In the genomic region with DNA sequence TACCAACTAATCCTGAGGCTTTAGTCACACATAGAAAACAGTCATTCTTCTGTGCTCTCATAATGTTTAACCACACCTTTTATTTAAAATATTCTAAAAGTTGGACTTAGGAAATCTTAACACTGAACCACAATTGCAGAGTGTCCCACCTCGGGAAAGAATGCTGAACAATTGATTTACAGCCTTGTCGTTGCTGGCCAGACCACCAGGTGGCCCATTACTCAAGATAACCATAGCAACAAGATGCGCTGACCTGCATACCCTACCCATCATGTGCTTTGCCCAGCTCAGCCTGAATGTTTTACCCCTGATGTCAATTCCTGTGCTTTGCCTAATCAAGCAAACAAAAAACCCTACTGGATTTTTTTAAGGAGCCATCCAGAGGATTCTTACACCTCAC, we compare ENCODE assay signal across 10 cellular contexts.
DNase-seq lines count a peak whose midpoint lies in the region; ATAC-seq, FAIRE-seq and TF ChIP-seq lines count a peak whose summit lies in the region.
"Had no signal": no experiment of that assay in that cellular context is flagged by ENCODE, and none has a peak within 500 bp of the region (broad histone marks: within the 10 kb centered on the region; RNA-seq: fewer than 3 reads in every experiment).

No MANE protein-coding gene starts in this region.

- ATAC-seq in foreskin keratinocyte (peak; percentile 65), GM21717 (IDR thresholded peaks at IDR 0.05; ENCODE audit: unreplicated experiment) (no peak)

- DNase-seq in A172 (ENCODE audit: low spot score) (peak; percentile 77), GM12891 (ENCODE audit: insufficient read length, low spot score) (no peak), RPMI7951 (ENCODE audit: low read depth) (peak; percentile 19), foreskin keratinocyte (peak; percentile 37 to 75), NCI-H2081 treated with DMSO at 0.1 percent for 48 hours (lab: John Stamatoyannopoulos, UW) (no peak), kidney (no peak), vagina (ENCODE audit: extremely low spot score in 2 of 2) (no peak)
- DNase-seq: DMS79 had no signal

- no peak overlapping the region for H3K9ac ChIP-seq in kidney (ENCODE audit: low read length in 2 of 2)

- H3K27ac ChIP-seq in foreskin keratinocyte, result no peak overlapping the region
- no peak overlapping the region for H3K27ac ChIP-seq in kidney (ENCODE audit: low read depth in 2 of 2, low read length in 2 of 2)
- no peak overlapping the region for H3K27ac ChIP-seq in vagina
- H3K27ac ChIP-seq: VCaP had no signal

- peak; percentile 49 for TF ChIP-seq CTCF in foreskin keratinocyte (conservative IDR thresholded peaks at IDR 0.05)
- no peak for TF ChIP-seq CTCF in kidney (IDR thresholded peaks at IDR 0.05; ENCODE audit: borderline replicate concordance, extremely low read depth, insufficient read depth)
- no peak for TF ChIP-seq CTCF in vagina (IDR thresholded peaks at IDR 0.05)

- no peak for TF ChIP-seq POLR2A in GM12891 (IDR thresholded peaks at IDR 0.05; ENCODE audit: low read depth, low read length)
- no peak for TF ChIP-seq POLR2A in vagina (IDR thresholded peaks at IDR 0.05)

- intact Hi-C loops in kidney (cut with DNase I), result loop anchor here (10.0 kb wide), 1 partner anchor 54 kb away; no protein-coding TSS in a partner anchor
- intact Hi-C loops in vagina (cut with DNase I), result no loop called here

- H3K4me3 ChIP-seq in kidney (ENCODE audit: low read length in 2 of 2) (no peak overlapping the region), vagina (no peak overlapping the region)

- peak; percentile 31 for FAIRE-seq in GM12891 (lab: Jason Lieb, UNC)
- no peak for FAIRE-seq in kidney (lab: Jason Lieb, UNC)

- no peaks in the 10 kb centered on the region for H3K4me1 ChIP-seq in foreskin keratinocyte
- H3K4me1 ChIP-seq in kidney (ENCODE audit: control insufficient read depth in 1 of 2, insufficient read depth in 1 of 2, low read depth in 1 of 2, low read length in 2 of 2), result no peaks in the 10 kb centered on the region
- H3K4me1 ChIP-seq in vagina, result no peaks in the 10 kb centered on the region

- no peaks in the 10 kb centered on the region for H3K9me3 ChIP-seq in kidney (ENCODE audit: control insufficient read depth in 1 of 2, low read length in 2 of 2)
- H3K9me3 ChIP-seq in vagina, result no peaks in the 10 kb centered on the region

- H3K36me3 ChIP-seq in kidney (ENCODE audit: control insufficient read depth in 1 of 2, insufficient read depth in 2 of 2, low read length in 2 of 2) (no peaks in the 10 kb centered on the region), vagina (no peaks in the 10 kb centered on the region)

- H3K27me3 ChIP-seq in foreskin keratinocyte (no peaks in the 10 kb centered on the region), vagina (no peaks in the 10 kb centered on the region)

TF ChIP-seq in GM12891, 5 proteins besides CTCF, POLR2A, EP300 and RAD21:
- TF ChIP-seq PAX5 (IDR thresholded peaks at IDR 0.05; ENCODE audit: insufficient read depth, low read length, severe bottlenecking) (no peak), POU2F2 (IDR thresholded peaks at IDR 0.05; ENCODE audit: low read depth, low read length) (no peak), SPI1 (IDR thresholded peaks at IDR 0.05; ENCODE audit: low read depth, low read length) (no peak), TAF1 (IDR thresholded peaks at IDR 0.05; ENCODE audit: low read depth, low read length) (no peak), POLR2AphosphoS5 (IDR thresholded peaks at IDR 0.05; ENCODE audit: low read depth, low read length) (no peak)
TF ChIP-seq in GM12891: peak in this region for 0.

Comparison
In these comparisons a context has a peak if more than half of its experiments do, and no peak if none do; other contexts are left out.
1. DNase-seq: peak in A172 (single experiment), RPMI7951 (single experiment) and foreskin keratinocyte (2 of 2); none in GM12891 (single experiment), NCI-H2081 treated with DMSO at 0.1 percent for 48 hours (single experiment), kidney (single experiment) and vagina (0 of 2).